Comparison of ENCODE assay signal across 1 cellular context in the genomic region with DNA sequence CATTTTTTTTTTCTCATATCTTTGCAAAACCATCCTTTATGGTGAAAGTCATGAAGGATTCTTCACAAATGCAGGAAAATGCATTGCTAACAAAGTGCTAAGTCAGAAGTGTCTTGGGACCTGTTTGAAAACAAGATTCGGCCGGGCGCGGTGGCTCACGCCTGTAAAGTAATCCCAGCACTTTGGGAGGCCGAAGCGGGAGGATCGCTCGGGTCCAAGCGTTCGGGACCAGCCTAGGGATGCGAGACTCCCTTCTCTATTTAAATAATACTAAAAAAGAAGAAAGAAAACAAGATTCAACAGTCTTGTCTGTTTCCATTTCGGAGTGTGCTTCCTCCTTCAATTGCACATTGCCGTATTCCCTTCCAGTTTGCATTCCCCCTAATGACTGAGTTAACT.
TF ChIP-seq lines count a peak whose summit lies in the region.

No MANE protein-coding gene starts in this region.

TF ChIP-seq in GM23338, 12 proteins besides CTCF, POLR2A, EP300 and RAD21 (continued from another document):
- TF ChIP-seq, protein P1, sequence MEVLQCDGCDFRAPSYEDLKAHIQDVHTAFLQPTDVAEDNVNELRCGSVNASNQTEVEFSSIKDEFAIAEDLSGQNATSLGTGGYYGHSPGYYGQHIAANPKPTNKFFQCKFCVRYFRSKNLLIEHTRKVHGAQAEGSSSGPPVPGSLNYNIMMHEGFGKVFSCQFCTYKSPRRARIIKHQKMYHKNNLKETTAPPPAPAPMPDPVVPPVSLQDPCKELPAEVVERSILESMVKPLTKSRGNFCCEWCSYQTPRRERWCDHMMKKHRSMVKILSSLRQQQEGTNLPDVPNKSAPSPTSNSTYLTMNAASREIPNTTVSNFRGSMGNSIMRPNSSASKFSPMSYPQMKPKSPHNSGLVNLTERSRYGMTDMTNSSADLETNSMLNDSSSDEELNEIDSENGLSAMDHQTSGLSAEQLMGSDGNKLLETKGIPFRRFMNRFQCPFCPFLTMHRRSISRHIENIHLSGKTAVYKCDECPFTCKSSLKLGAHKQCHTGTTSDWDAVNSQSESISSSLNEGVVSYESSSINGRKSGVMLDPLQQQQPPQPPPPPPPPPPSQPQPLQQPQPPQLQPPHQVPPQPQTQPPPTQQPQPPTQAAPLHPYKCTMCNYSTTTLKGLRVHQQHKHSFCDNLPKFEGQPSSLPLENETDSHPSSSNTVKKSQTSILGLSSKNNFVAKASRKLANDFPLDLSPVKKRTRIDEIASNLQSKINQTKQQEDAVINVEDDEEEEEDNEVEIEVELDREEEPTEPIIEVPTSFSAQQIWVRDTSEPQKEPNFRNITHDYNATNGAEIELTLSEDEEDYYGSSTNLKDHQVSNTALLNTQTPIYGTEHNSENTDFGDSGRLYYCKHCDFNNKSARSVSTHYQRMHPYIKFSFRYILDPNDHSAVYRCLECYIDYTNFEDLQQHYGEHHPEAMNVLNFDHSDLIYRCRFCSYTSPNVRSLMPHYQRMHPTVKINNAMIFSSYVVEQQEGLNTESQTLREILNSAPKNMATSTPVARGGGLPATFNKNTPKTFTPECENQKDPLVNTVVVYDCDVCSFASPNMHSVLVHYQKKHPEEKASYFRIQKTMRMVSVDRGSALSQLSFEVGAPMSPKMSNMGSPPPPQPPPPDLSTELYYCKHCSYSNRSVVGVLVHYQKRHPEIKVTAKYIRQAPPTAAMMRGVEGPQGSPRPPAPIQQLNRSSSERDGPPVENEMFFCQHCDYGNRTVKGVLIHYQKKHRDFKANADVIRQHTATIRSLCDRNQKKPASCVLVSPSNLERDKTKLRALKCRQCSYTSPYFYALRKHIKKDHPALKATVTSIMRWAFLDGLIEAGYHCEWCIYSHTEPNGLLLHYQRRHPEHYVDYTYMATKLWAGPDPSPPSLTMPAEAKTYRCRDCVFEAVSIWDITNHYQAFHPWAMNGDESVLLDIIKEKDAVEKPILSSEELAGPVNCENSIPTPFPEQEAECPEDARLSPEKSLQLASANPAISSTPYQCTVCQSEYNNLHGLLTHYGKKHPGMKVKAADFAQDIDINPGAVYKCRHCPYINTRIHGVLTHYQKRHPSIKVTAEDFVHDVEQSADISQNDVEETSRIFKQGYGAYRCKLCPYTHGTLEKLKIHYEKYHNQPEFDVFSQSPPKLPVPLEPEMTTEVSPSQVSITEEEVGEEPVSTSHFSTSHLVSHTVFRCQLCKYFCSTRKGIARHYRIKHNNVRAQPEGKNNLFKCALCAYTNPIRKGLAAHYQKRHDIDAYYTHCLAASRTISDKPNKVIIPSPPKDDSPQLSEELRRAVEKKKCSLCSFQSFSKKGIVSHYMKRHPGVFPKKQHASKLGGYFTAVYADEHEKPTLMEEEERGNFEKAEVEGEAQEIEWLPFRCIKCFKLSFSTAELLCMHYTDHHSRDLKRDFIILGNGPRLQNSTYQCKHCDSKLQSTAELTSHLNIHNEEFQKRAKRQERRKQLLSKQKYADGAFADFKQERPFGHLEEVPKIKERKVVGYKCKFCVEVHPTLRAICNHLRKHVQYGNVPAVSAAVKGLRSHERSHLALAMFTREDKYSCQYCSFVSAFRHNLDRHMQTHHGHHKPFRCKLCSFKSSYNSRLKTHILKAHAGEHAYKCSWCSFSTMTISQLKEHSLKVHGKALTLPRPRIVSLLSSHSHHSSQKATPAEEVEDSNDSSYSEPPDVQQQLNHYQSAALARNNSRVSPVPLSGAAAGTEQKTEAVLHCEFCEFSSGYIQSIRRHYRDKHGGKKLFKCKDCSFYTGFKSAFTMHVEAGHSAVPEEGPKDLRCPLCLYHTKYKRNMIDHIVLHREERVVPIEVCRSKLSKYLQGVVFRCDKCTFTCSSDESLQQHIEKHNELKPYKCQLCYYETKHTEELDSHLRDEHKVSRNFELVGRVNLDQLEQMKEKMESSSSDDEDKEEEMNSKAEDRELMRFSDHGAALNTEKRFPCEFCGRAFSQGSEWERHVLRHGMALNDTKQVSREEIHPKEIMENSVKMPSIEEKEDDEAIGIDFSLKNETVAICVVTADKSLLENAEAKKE (CRISPR knock-in tag; IDR thresholded peaks at IDR 0.05), result no peak
